ENCODE assay signal across 25 cellular contexts in the genomic region with DNA sequence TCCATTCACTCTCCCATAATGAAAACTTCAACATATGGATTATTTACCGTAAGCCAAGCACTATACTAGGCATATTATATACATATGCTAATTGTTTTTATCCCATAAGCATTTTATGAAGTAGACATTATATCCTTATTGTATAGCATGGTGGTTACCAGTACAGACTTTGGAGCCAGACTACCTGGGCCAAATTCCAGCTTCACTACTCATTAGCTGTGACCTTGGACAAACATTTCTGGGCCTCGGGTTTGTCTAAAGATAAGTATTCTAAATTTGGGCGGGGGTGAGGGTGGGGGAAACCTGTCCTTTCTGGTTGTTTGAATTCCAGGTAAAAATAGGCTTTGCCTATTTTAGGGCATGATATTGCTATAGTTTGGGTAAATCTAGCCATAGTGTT.
"Had no signal": no experiment of that assay in that cellular context is flagged by ENCODE, and none has a peak within 500 bp of the region (broad histone marks: within the 10 kb centered on the region; RNA-seq: fewer than 3 reads in every experiment).

No MANE protein-coding gene starts in this region.

- H3K27ac ChIP-seq: lower lobe of right lung, neural progenitor cell, neutrophil, parathyroid adenoma, psoas muscle, right lobe of liver, stomach, testis, thyroid gland, upper lobe of right lung had no signal

- H3K36me3 ChIP-seq: lower lobe of right lung, neural progenitor cell, neutrophil, right lobe of liver, stomach, thyroid gland, upper lobe of right lung had no signal

- ATAC-seq: lower lobe of right lung; naive thymus-derived CD8-positive, alpha-beta T cell; psoas muscle; right lobe of liver; stimulated activated naive B cell treated with anti-CD40 and anti-IgM and Interleukin-4, amounts not matched to agents 10 μg/mL and 1 μg/mL and 100 μg/mL, for 72 hours; stimulated activated naive CD8-positive, alpha-beta T cell treated with anti-CD3 and anti-CD28 coated beads, Interleukin-15, Interleukin-2, amounts not matched to agents 100 U/mL and 50 U/mL, for 24 hours; upper lobe of right lung had no signal

- H3K27me3 ChIP-seq: neural progenitor cell, neutrophil, right lobe of liver, stomach, testis, thyroid gland, upper lobe of right lung had no signal

- H3K4me3 ChIP-seq: lower lobe of right lung, neural progenitor cell, psoas muscle, right lobe of liver, stomach, testis, thyroid gland, upper lobe of right lung had no signal

- DNase-seq: hippocampal formation; kidney glomerular epithelial cell; lower lobe of right lung; mammary epithelial cell; mesenchymal stem cell; naive thymus-derived CD8-positive, alpha-beta T cell; occipital lobe; psoas muscle; right lobe of liver; stimulated activated CD4-positive, alpha-beta T cell treated with anti-CD3 and anti-CD28 coated beads, Interleukin-12 subunit alpha, Interleukin-12 subunit beta, amount 100 ng/mL, for 4 hours; stimulated activated CD4-positive, alpha-beta T cell treated with anti-CD3 and anti-CD28 coated beads, Interleukin-15, amount 100 ng/mL, for 24 hours; stimulated activated CD4-positive, alpha-beta T cell treated with anti-CD3 and anti-CD28 coated beads, Interleukin-2, amount 100 ng/mL, for 24 hours; stimulated activated CD4-positive, alpha-beta T cell treated with anti-CD3 and anti-CD28 coated beads, Interleukin-4, amount 100 ng/mL, for 1 hour; stimulated activated naive B cell treated with anti-CD40 and anti-IgM and Interleukin-4, amounts not matched to agents 10 μg/mL and 1 μg/mL and 100 μg/mL, for 72 hours; stimulated activated naive CD8-positive, alpha-beta T cell treated with anti-CD3 and anti-CD28 coated beads, Interleukin-15, Interleukin-2, amounts not matched to agents 100 U/mL and 50 U/mL, for 24 hours; stomach; testis; thyroid gland; trophoblast cell; upper lobe of right lung had no signal

- FAIRE-seq: keratinocyte, urothelium cell line had no signal

- H3K9me3 ChIP-seq: neutrophil, psoas muscle, right lobe of liver, testis, thyroid gland, upper lobe of right lung had no signal

- H3K4me1 ChIP-seq: lower lobe of right lung, parathyroid adenoma, psoas muscle, right lobe of liver, testis, thyroid gland had no signal
